In genomic region chr7:117762055-117762454, GRCh38 we compare ENCODE assay signal across 23 cellular contexts.
"Had no signal": no experiment of that assay in that cellular context is flagged by ENCODE, and none has a peak within 500 bp of the region (broad histone marks: within the 10 kb centered on the region; RNA-seq: fewer than 3 reads in every experiment).

No MANE protein-coding gene starts in this region.

- H3K4me3 Mint-ChIP-seq: effector memory CD8-positive, alpha-beta T cell; immature natural killer cell; naive B cell; nephron; stimulated activated memory B cell treated with anti-CD40 and anti-IgM and Interleukin-4, amounts not matched to agents 10 μg/mL and 1 μg/mL and 100 μg/mL, for 72 hours; stimulated activated naive CD8-positive, alpha-beta T cell treated with anti-CD3 and anti-CD28 coated beads, Interleukin-15, Interleukin-2, amounts not matched to agents 100 ng/mL and 50 ng/mL, for 24 hours had no signal

- H3K36me3 Mint-ChIP-seq: immature natural killer cell; naive B cell; stimulated activated memory B cell treated with anti-CD40 and anti-IgM and Interleukin-4, amounts not matched to agents 10 μg/mL and 1 μg/mL and 100 μg/mL, for 72 hours had no signal

- H3K27ac ChIP-seq: foreskin keratinocyte, left ventricle myocardium inferior, psoas muscle, spleen, tibial artery, upper lobe of left lung, uterus had no signal

- H3K27me3 ChIP-seq: foreskin keratinocyte, spleen, tibial artery, upper lobe of left lung, uterus had no signal

- H3K36me3 ChIP-seq: left ventricle myocardium inferior, spleen, upper lobe of left lung, uterus had no signal

- DNase-seq: cortex of kidney; effector memory CD8-positive, alpha-beta T cell; foreskin keratinocyte; immature natural killer cell; left cardiac atrium; left ventricle myocardium inferior; mesenchymal stem cell; naive B cell; psoas muscle; retina; spleen; stimulated activated CD4-positive, alpha-beta T cell treated with anti-CD3 and anti-CD28 coated beads, Interleukin-15, amount 100 ng/mL, for 24 hours; stimulated activated CD4-positive, alpha-beta T cell treated with anti-CD3 and anti-CD28 coated beads, Interleukin-1b, Interleukin-23, amount 100 ng/mL, for 48 hours; stimulated activated CD4-positive, alpha-beta T cell treated with anti-CD3 and anti-CD28 coated beads, Interleukin-4, amount 100 ng/mL, for 24 hours; tibial artery; upper lobe of left lung; uterus had no signal

- H3K4me3 ChIP-seq: left ventricle myocardium inferior, lung, psoas muscle, spleen, tibial artery, upper lobe of left lung, uterus had no signal

- H3K4me1 ChIP-seq: foreskin keratinocyte, left ventricle myocardium inferior, psoas muscle, spleen, tibial artery, upper lobe of left lung, uterus had no signal

- H3K9me3 ChIP-seq: left ventricle myocardium inferior, psoas muscle, spleen, tibial artery, upper lobe of left lung, uterus had no signal

- H3K4me1 Mint-ChIP-seq: immature natural killer cell; naive B cell; nephron; stimulated activated memory B cell treated with anti-CD40 and anti-IgM and Interleukin-4, amounts not matched to agents 10 μg/mL and 1 μg/mL and 100 μg/mL, for 72 hours had no signal

- ATAC-seq: effector memory CD8-positive, alpha-beta T cell; foreskin keratinocyte; left cardiac atrium; psoas muscle; sciatic nerve; stimulated activated memory B cell treated with anti-CD40 and anti-IgM and Interleukin-4, amounts not matched to agents 10 μg/mL and 1 μg/mL and 100 μg/mL, for 72 hours had no signal

- H3K27ac Mint-ChIP-seq: effector memory CD8-positive, alpha-beta T cell; immature natural killer cell; naive B cell; nephron; stimulated activated memory B cell treated with anti-CD40 and anti-IgM and Interleukin-4, amounts not matched to agents 10 μg/mL and 1 μg/mL and 100 μg/mL, for 72 hours; stimulated activated naive CD8-positive, alpha-beta T cell treated with anti-CD3 and anti-CD28 coated beads, Interleukin-15, Interleukin-2, amounts not matched to agents 100 ng/mL and 50 ng/mL, for 24 hours had no signal

- H3K9me3 Mint-ChIP-seq: nephron; stimulated activated memory B cell treated with anti-CD40 and anti-IgM and Interleukin-4, amounts not matched to agents 10 μg/mL and 1 μg/mL and 100 μg/mL, for 72 hours; stimulated activated naive CD8-positive, alpha-beta T cell treated with anti-CD3 and anti-CD28 coated beads, Interleukin-15, Interleukin-2, amounts not matched to agents 100 ng/mL and 50 ng/mL, for 24 hours had no signal

- FAIRE-seq: keratinocyte had no signal
